Comparison of ENCODE assay signal across 22 cellular contexts in genomic region chr18:56505293-56505692, GRCh38.
"Had no signal": no experiment of that assay in that cellular context is flagged by ENCODE, and none has a peak within 500 bp of the region (broad histone marks: within the 10 kb centered on the region; RNA-seq: fewer than 3 reads in every experiment).

No MANE protein-coding gene starts in this region.

- H3K27me3 ChIP-seq: dorsolateral prefrontal cortex, gastrocnemius medialis, ovary, sigmoid colon, testis, tibial artery had no signal

- H3K9me3 Mint-ChIP-seq: memory B cell; stimulated activated memory B cell treated with anti-CD40 and anti-IgM and Interleukin-4, amounts not matched to agents 10 μg/mL and 1 μg/mL and 100 μg/mL, for 72 hours had no signal

- H3K36me3 ChIP-seq: gastrocnemius medialis, ovary, sigmoid colon, tibial artery had no signal

- H3K36me3 Mint-ChIP-seq: memory B cell; natural killer cell; stimulated activated memory B cell treated with anti-CD40 and anti-IgM and Interleukin-4, amounts not matched to agents 10 μg/mL and 1 μg/mL and 100 μg/mL, for 72 hours; type B pancreatic cell had no signal

- H3K4me1 ChIP-seq: gastrocnemius medialis, sigmoid colon had no signal

- H3K4me3 Mint-ChIP-seq: memory B cell; natural killer cell; stimulated activated memory B cell treated with anti-CD40 and anti-IgM and Interleukin-4, amounts not matched to agents 10 μg/mL and 1 μg/mL and 100 μg/mL, for 72 hours; type B pancreatic cell had no signal

- H3K27ac Mint-ChIP-seq: memory B cell; natural killer cell; stimulated activated memory B cell treated with anti-CD40 and anti-IgM and Interleukin-4, amounts not matched to agents 10 μg/mL and 1 μg/mL and 100 μg/mL, for 72 hours; type B pancreatic cell had no signal

- DNase-seq: dorsolateral prefrontal cortex; effector CD4-positive, alpha-beta T cell; gastrocnemius medialis; head of caudate nucleus; kidney; natural killer cell; occipital lobe; ovary; posterior cingulate gyrus; psoas muscle; right cardiac atrium; sigmoid colon; stimulated activated CD4-positive, alpha-beta T cell treated with anti-CD3 and anti-CD28 coated beads, Interleukin-2, amount 100 ng/mL, for 24 hours; stimulated activated CD4-positive, alpha-beta T cell treated with anti-CD3 and anti-CD28 coated beads, Interleukin-4, amount 100 ng/mL, for 24 hours; substantia nigra; testis; tibial artery had no signal

- H3K27ac ChIP-seq: dorsolateral prefrontal cortex, gastrocnemius medialis, ovary, psoas muscle, sigmoid colon, testis, tibial artery had no signal

- ATAC-seq: gastrocnemius medialis; left lobe of liver; natural killer cell; psoas muscle; right cardiac atrium; stimulated activated memory B cell treated with anti-CD40 and anti-IgM and Interleukin-4, amounts not matched to agents 10 μg/mL and 1 μg/mL and 100 μg/mL, for 72 hours had no signal

- H3K4me1 Mint-ChIP-seq: memory B cell; natural killer cell; stimulated activated memory B cell treated with anti-CD40 and anti-IgM and Interleukin-4, amounts not matched to agents 10 μg/mL and 1 μg/mL and 100 μg/mL, for 72 hours had no signal

- H3K27me3 Mint-ChIP-seq: stimulated activated memory B cell treated with anti-CD40 and anti-IgM and Interleukin-4, amounts not matched to agents 10 μg/mL and 1 μg/mL and 100 μg/mL, for 72 hours; type B pancreatic cell had no signal

- H3K9me3 ChIP-seq: gastrocnemius medialis, ovary, psoas muscle, sigmoid colon, testis, tibial artery had no signal

- H3K4me3 ChIP-seq: dorsolateral prefrontal cortex, gastrocnemius medialis, lung, ovary, psoas muscle, sigmoid colon, testis, tibial artery had no signal
